In the genomic region with DNA sequence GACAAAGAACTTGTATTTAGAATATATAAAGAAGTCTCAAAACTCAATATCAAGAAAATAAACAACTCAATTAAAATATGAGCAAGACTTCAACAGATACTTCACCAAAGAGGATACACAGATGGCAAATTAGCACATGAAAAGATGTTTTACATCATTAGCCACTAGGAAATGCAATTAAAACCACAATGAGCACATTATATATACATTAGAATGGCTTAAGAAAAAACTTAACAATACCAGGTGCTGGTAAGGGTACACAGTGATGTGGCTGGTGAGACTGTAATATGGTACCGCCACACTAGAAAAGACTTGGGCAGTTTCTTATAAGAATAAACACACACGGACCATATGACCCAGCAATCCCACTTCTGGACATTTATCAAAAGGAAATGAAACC, we compare ENCODE assay signal across 13 cellular contexts. TPM values are rescaled to one million over a fixed set of nuclear protein-coding genes. Genes with fewer than 3 reads are reported as not detected.
DNase-seq lines count a peak whose midpoint lies in the region; ATAC-seq and TF ChIP-seq lines count a peak whose summit lies in the region.
"Had no signal": no experiment of that assay in that cellular context is flagged by ENCODE, and none has a peak within 500 bp of the region (broad histone marks: within the 10 kb centered on the region; RNA-seq: fewer than 3 reads in every experiment).

No MANE protein-coding gene starts in this region.

- H3K36me3 Mint-ChIP-seq in T-helper 1 cell treated with Interleukin-12 subunit alpha and Interleukin-12 subunit beta and Interleukin-4 antibody, amounts not matched to agents 30 μg/mL and 1 μg/mL, for 36 hours (ENCODE audit: low read depth), result peaks cover 64% of the 10 kb centered on the region
- H3K36me3 Mint-ChIP-seq in activated CD8-positive, alpha-beta T cell treated with anti-CD3 and anti-CD28 coated beads for 36 hours (ENCODE audit: low read depth), result peaks cover 85% of the 10 kb centered on the region
- H3K36me3 Mint-ChIP-seq in memory B cell, result peaks cover 18% of the 10 kb centered on the region

- H3K27me3 ChIP-seq in HUES6 (ENCODE audit: control insufficient read depth, insufficient read depth, low read length), result no peaks in the 10 kb centered on the region
- H3K27me3 ChIP-seq: upper lobe of right lung had no signal

- peak overlapping the region; percentile 13; the same call in 1 of the 2 replicates for H3K27ac ChIP-seq in HUES6 (ENCODE audit: low read depth, low read length)
- H3K27ac ChIP-seq: GM23248, upper lobe of right lung had no signal

- peaks cover 4% of the 10 kb centered on the region; the same call in 1 of the 2 replicates for H3K36me3 ChIP-seq in HUES6 (ENCODE audit: control insufficient read depth, insufficient read depth, low read length)
- H3K36me3 ChIP-seq: upper lobe of right lung had no signal

- peaks cover 81% of the 10 kb centered on the region for H3K4me1 Mint-ChIP-seq in T-helper 1 cell treated with Interleukin-12 subunit alpha and Interleukin-12 subunit beta and Interleukin-4 antibody, amounts not matched to agents 30 μg/mL and 1 μg/mL, for 36 hours (ENCODE audit: low read depth)
- H3K4me1 Mint-ChIP-seq in activated CD8-positive, alpha-beta T cell treated with anti-CD3 and anti-CD28 coated beads for 36 hours (ENCODE audit: low read depth), result peaks cover 86% of the 10 kb centered on the region
- peaks cover 61% of the 10 kb centered on the region for H3K4me1 Mint-ChIP-seq in memory B cell

- no peak for TF ChIP-seq CTCF in activated CD8-positive, alpha-beta T cell treated with anti-CD3 and anti-CD28 coated beads for 36 hours (IDR thresholded peaks at IDR 0.05)

- H3K9me3 Mint-ChIP-seq in T-helper 1 cell treated with Interleukin-12 subunit alpha and Interleukin-12 subunit beta and Interleukin-4 antibody, amounts not matched to agents 30 μg/mL and 1 μg/mL, for 36 hours, result no peaks in the 10 kb centered on the region
- H3K9me3 Mint-ChIP-seq in activated CD8-positive, alpha-beta T cell treated with anti-CD3 and anti-CD28 coated beads for 36 hours, result no peaks in the 10 kb centered on the region
- H3K9me3 Mint-ChIP-seq in memory B cell, result no peaks in the 10 kb centered on the region

- peaks cover 41% of the 10 kb centered on the region for H3K4me1 ChIP-seq in HUES6 (ENCODE audit: control insufficient read depth, insufficient read depth, low read length)
- H3K4me1 ChIP-seq: upper lobe of right lung had no signal

- H3K27ac Mint-ChIP-seq in T-helper 1 cell treated with Interleukin-12 subunit alpha and Interleukin-12 subunit beta and Interleukin-4 antibody, amounts not matched to agents 30 μg/mL and 1 μg/mL, for 36 hours, result peak overlapping the region; percentile 90
- H3K27ac Mint-ChIP-seq in activated CD8-positive, alpha-beta T cell treated with anti-CD3 and anti-CD28 coated beads for 36 hours, result peak overlapping the region; percentile 95
- H3K27ac Mint-ChIP-seq in memory B cell, result peak overlapping the region; percentile 48

- H3K4me3 ChIP-seq in HUES6 (ENCODE audit: low read depth, low read length), result no peak overlapping the region; the same call in 1 of the 2 replicates
- H3K4me3 ChIP-seq: GM23248, upper lobe of right lung had no signal

- no peaks in the 10 kb centered on the region for H3K9me3 ChIP-seq in HUES6 (ENCODE audit: control insufficient read depth, insufficient read depth, low read depth, low read length)
- H3K9me3 ChIP-seq: upper lobe of right lung had no signal

- peak overlapping the region; percentile 75 for H3K4me3 Mint-ChIP-seq in T-helper 1 cell treated with Interleukin-12 subunit alpha and Interleukin-12 subunit beta and Interleukin-4 antibody, amounts not matched to agents 30 μg/mL and 1 μg/mL, for 36 hours
- H3K4me3 Mint-ChIP-seq in activated CD8-positive, alpha-beta T cell treated with anti-CD3 and anti-CD28 coated beads for 36 hours, result peak overlapping the region; percentile 69
- peak overlapping the region; percentile 52 for H3K4me3 Mint-ChIP-seq in memory B cell

- no peak overlapping the region for H3K9ac ChIP-seq in HUES6 (ENCODE audit: low read length)
- H3K9ac ChIP-seq: GM23248 had no signal

- intact Hi-C loops in activated CD8-positive, alpha-beta T cell treated with anti-CD3 and anti-CD28 coated beads for 36 hours (cut with micrococcal nuclease), result no loop called here

- CTCF ChIA-PET in activated CD8-positive, alpha-beta T cell treated with anti-CD3 and anti-CD28 coated beads for 36 hours (lab: Charles Lee), result interaction anchor here (1.2 to 4.4 kb wide), 7 partner anchors 8 to 78 kb away, joined by 3 to 17 read pairs (median 3); no protein-coding TSS in a partner anchor

- no peak for ATAC-seq in activated CD8-positive, alpha-beta T cell treated with anti-CD3 and anti-CD28 coated beads for 36 hours
- ATAC-seq in memory B cell (ENCODE audit: low read depth) (no peak), GM18498 (IDR thresholded peaks at IDR 0.05; ENCODE audit: unreplicated experiment) (no peak)
- ATAC-seq: PC-3, upper lobe of right lung had no signal

- POLR2A ChIA-PET in activated CD8-positive, alpha-beta T cell treated with anti-CD3 and anti-CD28 coated beads for 36 hours (lab: Charles Lee), result interaction anchor here (1.1 to 2.0 kb wide), 7 partner anchors 9 to 60 kb away, joined by 3 to 13 read pairs (median 3); no protein-coding TSS in a partner anchor

- DNase-seq in T-helper 1 cell (no peak), memory B cell (ENCODE audit: low spot score in 2 of 2) (no peak), medulla oblongata (ENCODE audit: extremely low spot score) (no peak)
- no peak for DNase-seq in activated CD8-positive, alpha-beta T cell treated with anti-CD3 and anti-CD28 coated beads for 36 hours
- DNase-seq in NK-92 treated with Interleukin-12 subunit alpha and Interleukin-12 subunit beta, amount 100 ng/mL, for 24 hours (lab: John Stamatoyannopoulos, UW), result no peak
- DNase-seq: DMS79, GM23248, NCI-H2029 treated with DMSO at 0.1 percent for 48 hours, PC-3, upper lobe of right lung had no signal

- no peaks in the 10 kb centered on the region for H3K27me3 Mint-ChIP-seq in T-helper 1 cell treated with Interleukin-12 subunit alpha and Interleukin-12 subunit beta and Interleukin-4 antibody, amounts not matched to agents 30 μg/mL and 1 μg/mL, for 36 hours (ENCODE audit: low read depth)
- H3K27me3 Mint-ChIP-seq in activated CD8-positive, alpha-beta T cell treated with anti-CD3 and anti-CD28 coated beads for 36 hours, result no peaks in the 10 kb centered on the region
- H3K27me3 Mint-ChIP-seq in memory B cell, result no peaks in the 10 kb centered on the region

RNA-seq across cellular contexts. Expression of a gene that starts 27.7 kb away (rescaled TPM):
- 100 to 1,000 TPM; 290 to 317 TPM for total RNA-seq in activated CD8-positive, alpha-beta T cell treated with anti-CD3 and anti-CD28 coated beads for 36 hours
